In genomic region chr11:60769273-60769672, GRCh38 we compare ENCODE assay signal across 27 cellular contexts. TPM values are rescaled to one million over a fixed set of nuclear protein-coding genes. Genes with fewer than 3 reads are reported as not detected.
A peak's percentile ranks its signal among the peaks of the same experiment; 100 is the strongest.
DNase-seq lines count a peak whose midpoint lies in the region; ATAC-seq and TF ChIP-seq lines count a peak whose summit lies in the region.
"Had no signal": no experiment of that assay in that cellular context is flagged by ENCODE, and none has a peak within 500 bp of the region (broad histone marks: within the 10 kb centered on the region; RNA-seq: fewer than 3 reads in every experiment).

No MANE protein-coding gene starts in this region.

- H3K4me3 ChIP-seq in Caco-2 (ENCODE audit: low read depth, low read length) = no peak overlapping the region
- H3K4me3 ChIP-seq: A549, GM23248, SJSA1 had no signal

- POLR2A ChIA-PET in Caco-2 (lab: Charles Lee) (no interaction called here), RWPE1 (lab: Yijun Ruan, JAX; ENCODE audit: low non-redundant PET) (interaction anchor here (0.6 kb wide), 1 partner anchor 1076 kb away, joined by 6 read pairs; no protein-coding TSS in a partner anchor)
- POLR2A ChIA-PET in activated CD8-positive, alpha-beta T cell treated with anti-CD3 and anti-CD28 coated beads, Interleukin-2, amount 10 ng/mL, durations not matched to agents 7 days and 5 days (lab: Charles Lee) = no interaction called here

- intact Hi-C loops in Caco-2 (cut with micrococcal nuclease; ENCODE audit: unreplicated experiment) (no loop called here), posterior vena cava (cut with DNase I) (no loop called here)

- H3K27me3 Mint-ChIP-seq in Caco-2 (ENCODE audit: insufficient read depth, unreplicated experiment) = no peaks in the 10 kb centered on the region
- peaks cover 3% of the 10 kb centered on the region for H3K27me3 Mint-ChIP-seq in activated CD8-positive, alpha-beta T cell treated with anti-CD3 and anti-CD28 coated beads, Interleukin-2, amount 10 ng/mL, durations not matched to agents 7 days and 5 days (ENCODE audit: low read depth)

- peak overlapping the region; percentile 48 for H3K27ac Mint-ChIP-seq in Caco-2 (ENCODE audit: unreplicated experiment)
- no peak overlapping the region for H3K27ac Mint-ChIP-seq in activated CD8-positive, alpha-beta T cell treated with anti-CD3 and anti-CD28 coated beads, Interleukin-2, amount 10 ng/mL, durations not matched to agents 7 days and 5 days
- H3K27ac Mint-ChIP-seq: CD4-positive, alpha-beta memory T cell had no signal

- H3K27me3 ChIP-seq in Caco-2 (replicated peaks; ENCODE audit: control insufficient read depth, insufficient read depth, low read length) (no peaks in the 10 kb centered on the region), foreskin keratinocyte (peaks cover 7% of the 10 kb centered on the region)

- no peaks in the 10 kb centered on the region for H3K36me3 ChIP-seq in Caco-2 (ENCODE audit: control insufficient read depth, insufficient read depth, low read length)
- H3K36me3 ChIP-seq: SJSA1 had no signal

- H3K36me3 Mint-ChIP-seq in Caco-2 (ENCODE audit: insufficient read depth, unreplicated experiment) = no peaks in the 10 kb centered on the region
- H3K36me3 Mint-ChIP-seq in activated CD8-positive, alpha-beta T cell treated with anti-CD3 and anti-CD28 coated beads, Interleukin-2, amount 10 ng/mL, durations not matched to agents 7 days and 5 days (ENCODE audit: low read depth) = no peaks in the 10 kb centered on the region
- H3K36me3 Mint-ChIP-seq: CD4-positive, alpha-beta memory T cell had no signal

- BruUV-seq in Caco-2 (replicated peaks; lab: Mats Ljungman, UMichigan) = no TSS peak

- H3K9me3 Mint-ChIP-seq in Caco-2 (ENCODE audit: unreplicated experiment) = no peaks in the 10 kb centered on the region
- no peaks in the 10 kb centered on the region for H3K9me3 Mint-ChIP-seq in activated CD8-positive, alpha-beta T cell treated with anti-CD3 and anti-CD28 coated beads, Interleukin-2, amount 10 ng/mL, durations not matched to agents 7 days and 5 days (ENCODE audit: insufficient read depth)
- H3K9me3 Mint-ChIP-seq: CD4-positive, alpha-beta memory T cell had no signal

- no peaks in the 10 kb centered on the region for H3K9me3 ChIP-seq in Caco-2
- H3K9me3 ChIP-seq: A549, SJSA1 had no signal

- CTCF ChIA-PET in Caco-2 (lab: Charles Lee) (interaction anchor here (0.5 kb wide), 1 partner anchor 62 kb away, joined by 5 read pairs; no protein-coding TSS in a partner anchor), RWPE1 (lab: Yijun Ruan, JAX) (interaction anchor here (0.6 to 1.1 kb wide), 2 partner anchors 58 to 130 kb away, joined by 3 read pairs; no protein-coding TSS in a partner anchor)
- CTCF ChIA-PET in activated CD8-positive, alpha-beta T cell treated with anti-CD3 and anti-CD28 coated beads, Interleukin-2, amount 10 ng/mL, durations not matched to agents 7 days and 5 days (lab: Charles Lee) = no interaction called here

- no peak overlapping the region for H3K27ac ChIP-seq in RWPE1
- H3K27ac ChIP-seq in foreskin keratinocyte = no peak overlapping the region
- H3K27ac ChIP-seq: A549, GM23248, SJSA1 had no signal

- H3K4me1 ChIP-seq in Caco-2 (no peaks in the 10 kb centered on the region), foreskin keratinocyte (peaks cover 3% of the 10 kb centered on the region)
- H3K4me1 ChIP-seq: A549, SJSA1 had no signal

- ATAC-seq in foreskin keratinocyte = peak; percentile 67
- no peak for ATAC-seq in activated CD8-positive, alpha-beta T cell treated with anti-CD3 and anti-CD28 coated beads, Interleukin-2, amount 10 ng/mL, durations not matched to agents 7 days and 5 days
- ATAC-seq: A549, HepG2, PC-3 had no signal

- DNase-seq in Caco-2 (peak in 1 of 2 experiments; percentile 9), RWPE1 (ENCODE audit: low spot score) (peak; percentile 57), foreskin keratinocyte (peak; percentile 45 to 69), posterior vena cava (ENCODE audit: low spot score) (peak; percentile 44), hypothalamus (lab: John Stamatoyannopoulos, UW) (no peak), NCI-H2081 treated with DMSO at 0.1 percent for 48 hours (lab: John Stamatoyannopoulos, UW) (no peak)
- no peak for DNase-seq in activated CD8-positive, alpha-beta T cell treated with anti-CD3 and anti-CD28 coated beads, Interleukin-2, amount 10 ng/mL, durations not matched to agents 7 days and 5 days
- DNase-seq: C1 segment of cervical spinal cord; CD4-positive, alpha-beta memory T cell; COR-L47; GM23248; H7; Karpas-422; NCI-H1092; NCI-H1436 treated with DMSO at 0.1 percent for 48 hours; NCI-H187 treated with DMSO at 0.1 percent for 48 hours; NCI-H2107; NCI-H446 treated with DMSO at 0.1 percent for 48 hours; NCI-H526; NCI-H82; NK-92 treated with Interleukin-12 subunit alpha and Interleukin-12 subunit beta, amount 100 ng/mL, for 24 hours; PC-3; Right ventricle myocardium superior had no signal

- H3K4me1 Mint-ChIP-seq in Caco-2 (ENCODE audit: low read depth, unreplicated experiment) = peaks cover 3% of the 10 kb centered on the region
- no peaks in the 10 kb centered on the region for H3K4me1 Mint-ChIP-seq in activated CD8-positive, alpha-beta T cell treated with anti-CD3 and anti-CD28 coated beads, Interleukin-2, amount 10 ng/mL, durations not matched to agents 7 days and 5 days (ENCODE audit: low read depth)

- no peak overlapping the region for H3K4me3 Mint-ChIP-seq in Caco-2 (ENCODE audit: unreplicated experiment)
- no peak overlapping the region for H3K4me3 Mint-ChIP-seq in activated CD8-positive, alpha-beta T cell treated with anti-CD3 and anti-CD28 coated beads, Interleukin-2, amount 10 ng/mL, durations not matched to agents 7 days and 5 days

- no peak for TF ChIP-seq CTCF in Caco-2 (IDR thresholded peaks at IDR 0.05; ENCODE audit: insufficient read depth in 1 of 2, low read depth in 1 of 2, low read length in 1 of 2, severe bottlenecking in 1 of 2, unreplicated experiment in 1 of 2)
- no peak for TF ChIP-seq CTCF in RWPE1 (conservative IDR thresholded peaks at IDR 0.05; ENCODE audit: low read depth)
- no peak for TF ChIP-seq CTCF in foreskin keratinocyte (conservative IDR thresholded peaks at IDR 0.05)

RNA-seq across cellular contexts. Expression of gene MS4A15, which starts 12.6 kb away (rescaled TPM):
- total RNA-seq in Caco-2 (2022) (not detected in 2 replicates), foreskin keratinocyte (not detected in 2 replicates), posterior vena cava (not detected)
- not detected in 2 replicates for polyA plus RNA-seq in foreskin keratinocyte
- not detected for total RNA-seq in activated CD8-positive, alpha-beta T cell treated with anti-CD3 and anti-CD28 coated beads, Interleukin-2, amount 10 ng/mL, durations not matched to agents 7 days and 5 days
- total RNA-seq: CD4-positive, alpha-beta memory T cell; GM23248; HepG2; HT1080; PC-3; Right ventricle myocardium superior; SJSA1 had no signal
- polyA plus RNA-seq: A549; CD4-positive, alpha-beta memory T cell; GM23248; HepG2 had no signal

RNA-seq across cellular contexts. Expression of gene MS4A10, which starts 15.9 kb away (rescaled TPM):
- 0.14 TPM in 1 of 2 replicates, not detected in the other for total RNA-seq in Caco-2 (2022)
- not detected in 2 replicates for total RNA-seq in foreskin keratinocyte
- not detected in 2 replicates for polyA plus RNA-seq in foreskin keratinocyte
- total RNA-seq in posterior vena cava = not detected
- total RNA-seq in activated CD8-positive, alpha-beta T cell treated with anti-CD3 and anti-CD28 coated beads, Interleukin-2, amount 10 ng/mL, durations not matched to agents 7 days and 5 days = not detected
- total RNA-seq: CD4-positive, alpha-beta memory T cell; GM23248; H7; HepG2; HT1080; PC-3; Right ventricle myocardium superior; SJSA1 had no signal
- polyA plus RNA-seq: A549; CD4-positive, alpha-beta memory T cell; GM23248; HepG2 had no signal

RNA-seq across cellular contexts. Expression of gene MS4A18, which starts 44.8 kb away (rescaled TPM):
- total RNA-seq in Caco-2 (2022) = not detected in 2 replicates
- not detected in 2 replicates for total RNA-seq in foreskin keratinocyte
- polyA plus RNA-seq in foreskin keratinocyte = not detected in 2 replicates
- not detected for total RNA-seq in posterior vena cava
- total RNA-seq in activated CD8-positive, alpha-beta T cell treated with anti-CD3 and anti-CD28 coated beads, Interleukin-2, amount 10 ng/mL, durations not matched to agents 7 days and 5 days = not detected
- total RNA-seq: CD4-positive, alpha-beta memory T cell; GM23248; H7; HepG2; HT1080; PC-3; Right ventricle myocardium superior; SJSA1 had no signal
- polyA plus RNA-seq: A549; CD4-positive, alpha-beta memory T cell; GM23248; HepG2 had no signal

Comparison
In these comparisons a context has a peak if more than half of its experiments do, and no peak if none do; other contexts are left out.
1. DNase-seq: peak in RWPE1 (single experiment), foreskin keratinocyte (2 of 2) and posterior vena cava (single experiment); none in activated CD8-positive, alpha-beta T cell treated with anti-CD3 and anti-CD28 coated beads, Interleukin-2, amount 10 ng/mL, durations not matched to agents 7 days and 5 days (single experiment), hypothalamus (0 of 51) and NCI-H2081 treated with DMSO at 0.1 percent for 48 hours (single experiment).